ENCODE assay signal across 8 cellular contexts in genomic region chr16:66695474-66695934, GRCh38. TPM values are rescaled to one million over a fixed set of nuclear protein-coding genes. Genes with fewer than 3 reads are reported as not detected.
A peak's percentile ranks its signal among the peaks of the same experiment; 100 is the strongest.
DNase-seq lines count a peak whose midpoint lies in the region; ATAC-seq lines count a peak whose summit lies in the region.

No MANE protein-coding gene starts in this region.

- POLR2A ChIA-PET in activated CD4-positive, alpha-beta memory T cell treated with anti-CD3 and anti-CD28 coated beads, Interleukin-2, amount 10 ng/mL, durations not matched to agents 7 days and 5 days (lab: Charles Lee) = interaction anchor here (0.6 kb wide), 1 partner anchor 133 kb away, joined by 3 read pairs; no protein-coding TSS in a partner anchor

- H3K27ac Mint-ChIP-seq in activated CD8-positive, alpha-beta memory T cell treated with anti-CD3 and anti-CD28 coated beads, Interleukin-2, amount 10 ng/mL, durations not matched to agents 7 days and 5 days = no peak overlapping the region
- H3K27ac Mint-ChIP-seq in activated CD4-positive, alpha-beta memory T cell treated with anti-CD3 and anti-CD28 coated beads, Interleukin-2, amount 10 ng/mL, durations not matched to agents 7 days and 5 days = no peak overlapping the region
- no peak overlapping the region for H3K27ac Mint-ChIP-seq in stimulated activated memory B cell treated with anti-CD40 and anti-IgM and Interleukin-4, amounts not matched to agents 10 μg/mL and 1 μg/mL and 100 μg/mL, for 72 hours

- no peaks in the 10 kb centered on the region for H3K36me3 Mint-ChIP-seq in activated CD8-positive, alpha-beta memory T cell treated with anti-CD3 and anti-CD28 coated beads, Interleukin-2, amount 10 ng/mL, durations not matched to agents 7 days and 5 days
- H3K36me3 Mint-ChIP-seq in activated CD4-positive, alpha-beta memory T cell treated with anti-CD3 and anti-CD28 coated beads, Interleukin-2, amount 10 ng/mL, durations not matched to agents 7 days and 5 days (ENCODE audit: low read depth) = no peaks in the 10 kb centered on the region
- H3K36me3 Mint-ChIP-seq in stimulated activated memory B cell treated with anti-CD40 and anti-IgM and Interleukin-4, amounts not matched to agents 10 μg/mL and 1 μg/mL and 100 μg/mL, for 72 hours = no peaks in the 10 kb centered on the region

- no peak overlapping the region for H3K27ac ChIP-seq in iPS DF 6.9 (ENCODE audit: low read length)

- peaks cover 3% of the 10 kb centered on the region; the same call in 1 of the 2 replicates for H3K4me1 ChIP-seq in iPS DF 6.9 (ENCODE audit: control insufficient read depth, insufficient read depth, low read length)

- no peaks in the 10 kb centered on the region for H3K9me3 Mint-ChIP-seq in activated CD8-positive, alpha-beta memory T cell treated with anti-CD3 and anti-CD28 coated beads, Interleukin-2, amount 10 ng/mL, durations not matched to agents 7 days and 5 days (ENCODE audit: low read depth)
- H3K9me3 Mint-ChIP-seq in activated CD4-positive, alpha-beta memory T cell treated with anti-CD3 and anti-CD28 coated beads, Interleukin-2, amount 10 ng/mL, durations not matched to agents 7 days and 5 days = no peaks in the 10 kb centered on the region
- H3K9me3 Mint-ChIP-seq in stimulated activated memory B cell treated with anti-CD40 and anti-IgM and Interleukin-4, amounts not matched to agents 10 μg/mL and 1 μg/mL and 100 μg/mL, for 72 hours = no peaks in the 10 kb centered on the region

- no CpG with 5 or more reads among the region's 8 CpGs for WGBS in iPS DF 6.9 (ENCODE audit: insufficient coverage, insufficient read length)

- DNase-seq in activated CD8-positive, alpha-beta memory T cell treated with anti-CD3 and anti-CD28 coated beads, Interleukin-2, amount 10 ng/mL, durations not matched to agents 7 days and 5 days = no peak
- no peak for DNase-seq in activated CD8-positive, alpha-beta memory T cell treated with anti-CD3 and anti-CD28 coated beads for 24 hours
- no peak for DNase-seq in activated CD4-positive, alpha-beta memory T cell treated with anti-CD3 and anti-CD28 coated beads, Interleukin-2, amount 10 ng/mL, durations not matched to agents 7 days and 5 days
- DNase-seq in iPS DF 6.9 (ENCODE audit: low read depth, low spot score) = no peak
- DNase-seq in NCI-H146 treated with DMSO at 0.1 percent for 48 hours (lab: John Stamatoyannopoulos, UW; ENCODE audit: unreplicated experiment) = no peak

- CTCF ChIA-PET in activated CD8-positive, alpha-beta memory T cell treated with anti-CD3 and anti-CD28 coated beads, Interleukin-2, amount 10 ng/mL, durations not matched to agents 7 days and 5 days (lab: Charles Lee) = interaction anchor here (0.6 to 2.7 kb wide), 6 partner anchors 18 to 289 kb away, joined by 3 to 13 read pairs (median 4); no protein-coding TSS in a partner anchor
- CTCF ChIA-PET in activated CD4-positive, alpha-beta memory T cell treated with anti-CD3 and anti-CD28 coated beads, Interleukin-2, amount 10 ng/mL, durations not matched to agents 7 days and 5 days (lab: Charles Lee) = interaction anchor here (0.6 to 2.0 kb wide), 3 partner anchors 44 to 290 kb away, joined by 3 to 4 read pairs (median 3); partner anchors contain the start of gene NAE1

- peak overlapping the region; percentile 63 for H3K4me3 Mint-ChIP-seq in activated CD8-positive, alpha-beta memory T cell treated with anti-CD3 and anti-CD28 coated beads, Interleukin-2, amount 10 ng/mL, durations not matched to agents 7 days and 5 days
- H3K4me3 Mint-ChIP-seq in activated CD4-positive, alpha-beta memory T cell treated with anti-CD3 and anti-CD28 coated beads, Interleukin-2, amount 10 ng/mL, durations not matched to agents 7 days and 5 days = peak overlapping the region; percentile 58
- peak overlapping the region; percentile 76 for H3K4me3 Mint-ChIP-seq in stimulated activated memory B cell treated with anti-CD40 and anti-IgM and Interleukin-4, amounts not matched to agents 10 μg/mL and 1 μg/mL and 100 μg/mL, for 72 hours

- no peaks in the 10 kb centered on the region for H3K36me3 ChIP-seq in iPS DF 6.9 (ENCODE audit: control insufficient read depth, insufficient read depth, low read length)

- H3K9me3 ChIP-seq in iPS DF 6.9 (ENCODE audit: control insufficient read depth, insufficient read depth, low read length) = no peaks in the 10 kb centered on the region

- peak overlapping the region; percentile 79; the same call in 1 of the 2 replicates for H3K4me3 ChIP-seq in iPS DF 6.9 (ENCODE audit: low read length)

- H3K27me3 Mint-ChIP-seq in activated CD8-positive, alpha-beta memory T cell treated with anti-CD3 and anti-CD28 coated beads, Interleukin-2, amount 10 ng/mL, durations not matched to agents 7 days and 5 days = peaks cover 51% of the 10 kb centered on the region
- peaks cover 30% of the 10 kb centered on the region for H3K27me3 Mint-ChIP-seq in activated CD4-positive, alpha-beta memory T cell treated with anti-CD3 and anti-CD28 coated beads, Interleukin-2, amount 10 ng/mL, durations not matched to agents 7 days and 5 days
- peaks cover 47% of the 10 kb centered on the region for H3K27me3 Mint-ChIP-seq in stimulated activated memory B cell treated with anti-CD40 and anti-IgM and Interleukin-4, amounts not matched to agents 10 μg/mL and 1 μg/mL and 100 μg/mL, for 72 hours

- no peak for ATAC-seq in activated CD8-positive, alpha-beta memory T cell treated with anti-CD3 and anti-CD28 coated beads, Interleukin-2, amount 10 ng/mL, durations not matched to agents 7 days and 5 days
- no peak for ATAC-seq in stimulated activated memory B cell treated with anti-CD40 and anti-IgM and Interleukin-4, amounts not matched to agents 10 μg/mL and 1 μg/mL and 100 μg/mL, for 72 hours
- ATAC-seq in GM21786 (IDR thresholded peaks at IDR 0.05; ENCODE audit: unreplicated experiment) = no peak
- no peak for ATAC-seq in HG02610 (IDR thresholded peaks at IDR 0.05; ENCODE audit: unreplicated experiment)

- H3K27me3 ChIP-seq in iPS DF 6.9 (ENCODE audit: control insufficient read depth, insufficient read depth, low read length) = no peaks in the 10 kb centered on the region

- H3K4me1 Mint-ChIP-seq in activated CD8-positive, alpha-beta memory T cell treated with anti-CD3 and anti-CD28 coated beads, Interleukin-2, amount 10 ng/mL, durations not matched to agents 7 days and 5 days = peaks cover 16% of the 10 kb centered on the region
- H3K4me1 Mint-ChIP-seq in activated CD4-positive, alpha-beta memory T cell treated with anti-CD3 and anti-CD28 coated beads, Interleukin-2, amount 10 ng/mL, durations not matched to agents 7 days and 5 days = peaks cover 14% of the 10 kb centered on the region
- H3K4me1 Mint-ChIP-seq in stimulated activated memory B cell treated with anti-CD40 and anti-IgM and Interleukin-4, amounts not matched to agents 10 μg/mL and 1 μg/mL and 100 μg/mL, for 72 hours = peaks cover 7% of the 10 kb centered on the region

RNA-seq across cellular contexts. Expression of gene CMTM4, which starts 1.0 kb away (rescaled TPM):
- total RNA-seq in activated CD8-positive, alpha-beta memory T cell treated with anti-CD3 and anti-CD28 coated beads, Interleukin-2, amount 10 ng/mL, durations not matched to agents 7 days and 5 days = 1 to 10 TPM; 1.1 to 1.2 TPM
- total RNA-seq in activated CD4-positive, alpha-beta memory T cell treated with anti-CD3 and anti-CD28 coated beads, Interleukin-2, amount 10 ng/mL, durations not matched to agents 7 days and 5 days = under 1 TPM; 0.53 to 0.58 TPM

RNA-seq across cellular contexts. Expression of gene DYNC1LI2, which starts 55.9 kb away (rescaled TPM):
- total RNA-seq in activated CD8-positive, alpha-beta memory T cell treated with anti-CD3 and anti-CD28 coated beads, Interleukin-2, amount 10 ng/mL, durations not matched to agents 7 days and 5 days = 10 to 100 TPM; 71.6 to 81.0 TPM
- total RNA-seq in activated CD4-positive, alpha-beta memory T cell treated with anti-CD3 and anti-CD28 coated beads, Interleukin-2, amount 10 ng/mL, durations not matched to agents 7 days and 5 days = 10 to 100 TPM; 50.1 to 52.9 TPM
